Comparison of ENCODE assay signal across 8 cellular contexts in the genomic region with DNA sequence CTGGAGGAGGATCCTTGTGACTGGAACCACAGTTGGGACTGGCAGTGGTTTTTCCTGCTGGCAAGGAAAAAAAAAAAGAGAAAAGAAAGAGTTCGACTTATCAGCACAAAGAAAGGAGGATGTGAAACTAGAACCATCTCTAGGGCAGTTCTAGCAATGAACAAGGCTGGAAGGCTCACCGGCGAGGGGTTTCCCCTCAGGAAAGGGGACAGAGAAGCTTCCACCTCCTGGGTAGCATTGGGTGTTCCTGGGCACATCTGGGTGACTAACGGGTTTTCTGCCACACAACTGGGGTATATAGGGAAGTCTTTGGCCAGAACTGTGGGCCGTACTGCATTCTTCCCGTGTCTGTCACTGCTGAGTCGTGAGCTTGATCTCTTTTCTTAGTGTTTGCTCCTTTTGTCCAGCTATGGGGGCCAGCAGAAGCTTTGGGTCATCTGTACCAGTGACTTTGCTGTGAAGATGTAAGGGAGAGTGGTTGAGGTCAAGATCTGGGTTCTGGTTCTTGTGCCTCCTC.
A peak's percentile ranks its signal among the peaks of the same experiment; 100 is the strongest.
DNase-seq lines count a peak whose midpoint lies in the region; ATAC-seq lines count a peak whose summit lies in the region.

No MANE protein-coding gene starts in this region.

- H3K27ac ChIP-seq in layer of hippocampus (ENCODE audit: low read depth, low read length) = peak overlapping the region; percentile 5

- DNase-seq in Ammon's horn (ENCODE audit: low spot score) (peak; percentile 41), iPS-NIHi7 (ENCODE audit: extremely low spot score) (no peak), epidermal melanocyte (ENCODE audit: insufficient read length, low spot score) (no peak), left lobe of liver (ENCODE audit: low spot score) (no peak)
- DNase-seq in T-helper 2 cell treated with Interferon-gamma antibody and Interleukin-4, amounts not matched to agents 5 μg/mL and 100 μg/mL, for 36 hours (ENCODE audit: low spot score) = peak; percentile 60

- no peaks in the 10 kb centered on the region for H3K27me3 ChIP-seq in layer of hippocampus (ENCODE audit: control insufficient read depth, insufficient read depth, low read length)

- H3K27ac Mint-ChIP-seq in T-helper 2 cell treated with Interferon-gamma antibody and Interleukin-4, amounts not matched to agents 5 μg/mL and 100 μg/mL, for 36 hours = peak overlapping the region; percentile 76

- H3K27me3 Mint-ChIP-seq in T-helper 2 cell treated with Interferon-gamma antibody and Interleukin-4, amounts not matched to agents 5 μg/mL and 100 μg/mL, for 36 hours (ENCODE audit: low read depth) = no peaks in the 10 kb centered on the region

- peaks cover 10% of the 10 kb centered on the region for H3K36me3 Mint-ChIP-seq in T-helper 2 cell treated with Interferon-gamma antibody and Interleukin-4, amounts not matched to agents 5 μg/mL and 100 μg/mL, for 36 hours (ENCODE audit: low read depth)

- peaks cover 55% of the 10 kb centered on the region for H3K4me1 Mint-ChIP-seq in T-helper 2 cell treated with Interferon-gamma antibody and Interleukin-4, amounts not matched to agents 5 μg/mL and 100 μg/mL, for 36 hours (ENCODE audit: low read depth)

- ATAC-seq in GM19351 (IDR thresholded peaks at IDR 0.05; ENCODE audit: unreplicated experiment) (peak; percentile 78), HG03159 (IDR thresholded peaks at IDR 0.05; ENCODE audit: unreplicated experiment) (peak; percentile 74), left lobe of liver (no peak)

- peaks cover under 1% of the 10 kb centered on the region for H3K9me3 Mint-ChIP-seq in T-helper 2 cell treated with Interferon-gamma antibody and Interleukin-4, amounts not matched to agents 5 μg/mL and 100 μg/mL, for 36 hours

- H3K4me3 Mint-ChIP-seq in T-helper 2 cell treated with Interferon-gamma antibody and Interleukin-4, amounts not matched to agents 5 μg/mL and 100 μg/mL, for 36 hours = peak overlapping the region; percentile 51

Comparison
In these comparisons a context has a peak if more than half of its experiments do, and no peak if none do; other contexts are left out.
1. DNase-seq: peak in Ammon's horn (single experiment) and T-helper 2 cell treated with Interferon-gamma antibody and Interleukin-4, amounts not matched to agents 5 μg/mL and 100 μg/mL, for 36 hours (single experiment); none in iPS-NIHi7 (single experiment), epidermal melanocyte (single experiment) and left lobe of liver (single experiment).